27 cellular contexts compared by ENCODE assay signal in the genomic region with DNA sequence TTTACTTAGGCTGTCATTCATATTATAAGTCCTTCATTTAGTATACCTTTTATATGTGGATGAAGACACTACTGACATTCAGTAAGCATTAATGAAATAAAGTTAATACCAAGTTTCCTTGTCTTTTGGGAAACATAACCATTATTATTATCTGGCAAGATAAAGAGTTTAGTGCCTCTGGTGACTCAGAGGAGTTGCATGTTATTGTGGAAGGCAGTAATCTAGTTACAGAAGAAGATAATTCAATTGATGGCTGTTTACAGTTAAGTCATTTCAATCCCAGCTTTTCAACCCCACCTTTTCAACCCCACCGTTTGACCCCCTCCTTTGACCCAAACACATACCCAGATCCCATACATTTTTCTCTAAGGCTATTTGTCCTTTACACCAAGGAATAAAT.
"Had no signal": no experiment of that assay in that cellular context is flagged by ENCODE, and none has a peak within 500 bp of the region (broad histone marks: within the 10 kb centered on the region; RNA-seq: fewer than 3 reads in every experiment).

No MANE protein-coding gene starts in this region.

- ATAC-seq: activated CD8-positive, alpha-beta T cell treated with anti-CD3 and anti-CD28 coated beads, Interleukin-2, amount 10 ng/mL, durations not matched to agents 7 days and 5 days; body of pancreas; T-helper 17 cell; WTC11 had no signal

- H3K9me3 ChIP-seq: ascending aorta, body of pancreas, Peyer's patch, SJCRH30 had no signal

- H3K27ac ChIP-seq: ascending aorta, body of pancreas, Peyer's patch, RWPE1, SJCRH30 had no signal

- H3K27me3 ChIP-seq: ascending aorta, body of pancreas, Peyer's patch, SJCRH30 had no signal

- H3K36me3 ChIP-seq: ascending aorta, Peyer's patch, SJCRH30 had no signal

- H3K4me3 ChIP-seq: ascending aorta, body of pancreas, Peyer's patch, SJCRH30 had no signal

- H3K4me1 ChIP-seq: ascending aorta, body of pancreas, Peyer's patch, SJCRH30 had no signal

- DNase-seq: activated CD4-positive, alpha-beta T cell treated with anti-CD3 and anti-CD28 coated beads for 48 hours; activated CD4-positive, alpha-beta T cell treated with anti-CD3 and anti-CD28 coated beads, Interleukin-2, amount 50 U/mL, for 4 hours; activated CD4-positive, CD25-positive, alpha-beta regulatory T cell treated with anti-CD3 and anti-CD28 coated beads, Interleukin-2, amount 50 U/mL, for 72 hours; activated CD8-positive, alpha-beta memory T cell treated with anti-CD3 and anti-CD28 coated beads, Interleukin-2, amount 50 U/mL, for 48 hours; activated CD8-positive, alpha-beta T cell treated with anti-CD3 and anti-CD28 coated beads, Interleukin-2, amount 10 ng/mL, durations not matched to agents 7 days and 5 days; activated effector memory CD4-positive, alpha-beta T cell treated with Interleukin-2 at 50 U/mL for 16 hours; activated naive CD4-positive, alpha-beta T cell; activated T-cell treated with anti-CD3 and anti-CD28 coated beads, Interleukin-2, amount 50 U/mL, for 24 hours; amniotic stem cell; body of pancreas; central memory CD4-positive, alpha-beta T cell; Kasumi-1; KBM-7; NCI-H1105 treated with DMSO at 0.1 percent for 48 hours; NCI-H1436 treated with DMSO at 0.1 percent for 48 hours; NCI-H187; NCI-H2081 treated with DMSO at 0.1 percent for 48 hours; NCI-H510A; NCI-H526 treated with DMSO at 0.1 percent for 48 hours; Peyer's patch; Right ventricle myocardium superior; SJCRH30; T-helper 17 cell; T-helper 9 cell had no signal
